19 cellular contexts compared by ENCODE assay signal in genomic region chr17:78568494-78569115, GRCh38. TPM values are rescaled to one million over a fixed set of nuclear protein-coding genes. Genes with fewer than 3 reads are reported as not detected.
A peak's percentile ranks its signal among the peaks of the same experiment; 100 is the strongest.
DNase-seq lines count a peak whose midpoint lies in the region; ATAC-seq, FAIRE-seq and TF ChIP-seq lines count a peak whose summit lies in the region.
"Had no signal": no experiment of that assay in that cellular context is flagged by ENCODE, and none has a peak within 500 bp of the region (broad histone marks: within the 10 kb centered on the region; RNA-seq: fewer than 3 reads in every experiment).

No MANE protein-coding gene starts in this region.

- peak overlapping the region; percentile 9 to 76; a peak in 5 of 6 replicates for H3K27ac ChIP-seq in A549
- H3K27ac ChIP-seq in SJCRH30: no peak overlapping the region
- H3K27ac ChIP-seq: ovary had no signal

- no peak for TF ChIP-seq CTCF in A549 (IDR thresholded peaks at IDR 0.05)
- no peak for TF ChIP-seq CTCF in fibroblast of the aortic adventitia (IDR thresholded peaks at IDR 0.05; ENCODE audit: insufficient read depth, low read length)

- H3K9me3 ChIP-seq in A549 (no peaks in the 10 kb centered on the region), SJCRH30 (replicated peaks) (no peaks in the 10 kb centered on the region)
- H3K9me3 ChIP-seq: ovary had no signal

- DNase-seq in A549 (ENCODE audit: low read depth in 1 of 2, low spot score in 1 of 2) (peak in 1 of 2 experiments; percentile 52), SKM-1 (lab: John Stamatoyannopoulos, UW; ENCODE audit: unreplicated experiment) (peak; percentile 30), fibroblast of the aortic adventitia (ENCODE audit: low read depth) (peak; percentile 4), H7 (no peak), SJCRH30 (no peak)
- DNase-seq: activated CD4-positive, alpha-beta memory T cell treated with anti-CD3 and anti-CD28 coated beads, Interleukin-2, amount 10 ng/mL, durations not matched to agents 7 days and 5 days; aorta; DMS53; kidney; NCI-H524; ovary; small intestine had no signal

- H3K4me3 ChIP-seq in A549: no peak overlapping the region
- H3K4me3 ChIP-seq in fibroblast of the aortic adventitia (ENCODE audit: low read depth, low read length): no peak overlapping the region
- H3K4me3 ChIP-seq in H7 (ENCODE audit: insufficient read depth, low read depth, low read length): no peak overlapping the region
- no peak overlapping the region for H3K4me3 ChIP-seq in SJCRH30
- H3K4me3 ChIP-seq: GM12878, ovary had no signal

- CTCF ChIA-PET in A549 (lab: Yijun Ruan, JAX): interaction anchor here (0.6 to 3.8 kb wide), 12 partner anchors 8 to 140 kb away, joined by 3 to 15 read pairs (median 4); partner anchors contain the start of gene DNAH17

- no peak for TF ChIP-seq RAD21 in A549 (conservative IDR thresholded peaks at IDR 0.05 in 1 of 2, IDR thresholded peaks at IDR 0.05 in 1 of 2)
- TF ChIP-seq RAD21 in Ishikawa (IDR thresholded peaks at IDR 0.05; ENCODE audit: low read depth): no peak

- no peak for FAIRE-seq in A549 (lab: Jason Lieb, UNC)
- FAIRE-seq: GM12878, kidney, small intestine had no signal

- peak overlapping the region; percentile 32 for H3K4me2 ChIP-seq in A549

- H3K4me1 ChIP-seq in A549 (peaks cover 13% of the 10 kb centered on the region), SJCRH30 (peaks cover 9% of the 10 kb centered on the region)

- ATAC-seq in A549: peak; percentile 45 to 71; a peak in 4 of 6 replicates
- no peak for ATAC-seq in HG03159 (IDR thresholded peaks at IDR 0.05; ENCODE audit: unreplicated experiment)
- ATAC-seq in GM18907 (IDR thresholded peaks at IDR 0.05; ENCODE audit: unreplicated experiment): no peak
- ATAC-seq: activated T-helper 17 cell treated with anti-CD3 and anti-CD28 coated beads, Interleukin-2, amount 50 U/mL, for 72 hours; GM12878; Right ventricle myocardium inferior had no signal

- H3K27me3 ChIP-seq in H7 (ENCODE audit: control insufficient read depth, insufficient read depth, low read length): no peaks in the 10 kb centered on the region
- no peaks in the 10 kb centered on the region for H3K27me3 ChIP-seq in SJCRH30
- H3K27me3 ChIP-seq: ovary had no signal

- whole genome bisulfite sequencing in A549 (ENCODE audit: missing lambda C conversion rate): 75% methylated on average over 16 of the region's 16 CpGs

- TF ChIP-seq POLR2A in A549 (IDR thresholded peaks at IDR 0.05; ENCODE audit: low read length): no peak

- H3K36me3 ChIP-seq in H7 (replicated peaks; ENCODE audit: control insufficient read depth, insufficient read depth, low read length) (no peaks in the 10 kb centered on the region), SJCRH30 (peaks cover 22% of the 10 kb centered on the region)
- H3K36me3 ChIP-seq: ovary had no signal

- POLR2A ChIA-PET in A549 (lab: Yijun Ruan, JAX): no interaction called here

- no peak for TF ChIP-seq EP300 in A549 (IDR thresholded peaks at IDR 0.05)
- no peak for TF ChIP-seq EP300 in Ishikawa (IDR thresholded peaks at IDR 0.05; ENCODE audit: borderline replicate concordance)

TF ChIP-seq in A549, 52 proteins besides CTCF, POLR2A, EP300 and RAD21:
- TF ChIP-seq NFE2L2 (conservative IDR thresholded peaks at IDR 0.05; ENCODE audit: low read length) (no peak), TFCP2L1 (CRISPR knock-in tag; IDR thresholded peaks at IDR 0.05) (no peak), SREBF2 (IDR thresholded peaks at IDR 0.05) (no peak), HDAC2 (IDR thresholded peaks at IDR 0.05) (no peak), HOXA7 (CRISPR knock-in tag; IDR thresholded peaks at IDR 0.05) (no peak), FOXS1 (CRISPR knock-in tag; IDR thresholded peaks at IDR 0.05) (no peak), BCL3 (IDR thresholded peaks at IDR 0.05) (no peak), POLR2AphosphoS2 (conservative IDR thresholded peaks at IDR 0.05; ENCODE audit: low read length) (no peak), FOSB (CRISPR knock-in tag; IDR thresholded peaks at IDR 0.05) (no peak), FOSL2 (IDR thresholded peaks at IDR 0.05) (peak; percentile 79), FOSL2 (CRISPR knock-in tag; IDR thresholded peaks at IDR 0.05) (peak; percentile 84), NR3C1 (IDR thresholded peaks at IDR 0.05) (no peak), CBX2 (IDR thresholded peaks at IDR 0.05; ENCODE audit: borderline replicate concordance, low read depth) (no peak), CEBPB (IDR thresholded peaks at IDR 0.05) (peak; percentile 89 to 96)
- TF ChIP-seq, protein P1, sequence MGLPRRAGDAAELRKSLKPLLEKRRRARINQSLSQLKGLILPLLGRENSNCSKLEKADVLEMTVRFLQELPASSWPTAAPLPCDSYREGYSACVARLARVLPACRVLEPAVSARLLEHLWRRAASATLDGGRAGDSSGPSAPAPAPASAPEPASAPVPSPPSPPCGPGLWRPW (IDR thresholded peaks at IDR 0.05): no peak
TF ChIP-seq in A549: peak in this region for 2.

TF ChIP-seq in Ishikawa, 13 proteins besides CTCF, POLR2A, EP300 and RAD21:
- TF ChIP-seq TCF12 (IDR thresholded peaks at IDR 0.05; ENCODE audit: low read depth): no peak
- TF ChIP-seq, protein P2, sequence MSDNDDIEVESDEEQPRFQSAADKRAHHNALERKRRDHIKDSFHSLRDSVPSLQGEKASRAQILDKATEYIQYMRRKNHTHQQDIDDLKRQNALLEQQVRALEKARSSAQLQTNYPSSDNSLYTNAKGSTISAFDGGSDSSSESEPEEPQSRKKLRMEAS (IDR thresholded peaks at IDR 0.05): no peak
- TF ChIP-seq CEBPB (IDR thresholded peaks at IDR 0.05): peak; percentile 50; the same call in 1 of the 2 replicates
- TF ChIP-seq TAF1 (IDR thresholded peaks at IDR 0.05; ENCODE audit: low read depth): no peak
- TF ChIP-seq, protein P3, sequence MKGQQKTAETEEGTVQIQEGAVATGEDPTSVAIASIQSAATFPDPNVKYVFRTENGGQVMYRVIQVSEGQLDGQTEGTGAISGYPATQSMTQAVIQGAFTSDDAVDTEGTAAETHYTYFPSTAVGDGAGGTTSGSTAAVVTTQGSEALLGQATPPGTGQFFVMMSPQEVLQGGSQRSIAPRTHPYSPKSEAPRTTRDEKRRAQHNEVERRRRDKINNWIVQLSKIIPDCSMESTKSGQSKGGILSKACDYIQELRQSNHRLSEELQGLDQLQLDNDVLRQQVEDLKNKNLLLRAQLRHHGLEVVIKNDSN (IDR thresholded peaks at IDR 0.05): no peak

RNA-seq across cellular contexts. Expression of gene DNAH17, which starts 8.6 kb away (rescaled TPM):
- polyA plus RNA-seq in A549 (2011; rRNA removed) (0.21 and 0.46 TPM in 2 replicates), A549 (2017; fragmentation: RNase III; extraction: RNeasy Plus Mini Kit Qiagen cat#74134 plus additional on column Dnase treatment) (0.26 to 0.49 TPM (median 0.39 TPM) in 3 replicates)
- polyA plus RNA-seq in A549 (2012; cell fraction: cytosol; rRNA removed): 0.29 and 0.46 TPM in 2 replicates
- 0.95 and 1.2 TPM in 2 replicates for polyA plus RNA-seq in A549 (2012; cell fraction: nucleus; rRNA removed)
- 0.62 and 0.68 TPM in 2 replicates for polyA minus RNA-seq in A549 (2011; rRNA and poly(A)+ RNA removed)
- total RNA-seq in fibroblast of the aortic adventitia (ENCODE audit: low replicate concordance): not detected in 2 replicates
- total RNA-seq in H7 (2014; rRNA removed; shearing (Covaris generic)): 0.59 and 0.87 TPM in 2 replicates
- 3.1 and 3.7 TPM in 2 replicates for total RNA-seq in SJCRH30 (2014; rRNA removed; shearing (Covaris generic))
- total RNA-seq: mucosa of gallbladder, Right ventricle myocardium inferior had no signal
- polyA plus RNA-seq: aorta had no signal

Comparison
In these comparisons a context has a peak if more than half of its experiments do, and no peak if none do; other contexts are left out.
1. ATAC-seq: peak in A549 (2 of 2); none in HG03159 (single experiment) and GM18907 (single experiment).
2. DNase-seq: peak in SKM-1 (single experiment) and fibroblast of the aortic adventitia (single experiment); none in H7 (single experiment) and SJCRH30 (0 of 2).